Comparison of ENCODE assay signal across 22 cellular contexts in the genomic region with DNA sequence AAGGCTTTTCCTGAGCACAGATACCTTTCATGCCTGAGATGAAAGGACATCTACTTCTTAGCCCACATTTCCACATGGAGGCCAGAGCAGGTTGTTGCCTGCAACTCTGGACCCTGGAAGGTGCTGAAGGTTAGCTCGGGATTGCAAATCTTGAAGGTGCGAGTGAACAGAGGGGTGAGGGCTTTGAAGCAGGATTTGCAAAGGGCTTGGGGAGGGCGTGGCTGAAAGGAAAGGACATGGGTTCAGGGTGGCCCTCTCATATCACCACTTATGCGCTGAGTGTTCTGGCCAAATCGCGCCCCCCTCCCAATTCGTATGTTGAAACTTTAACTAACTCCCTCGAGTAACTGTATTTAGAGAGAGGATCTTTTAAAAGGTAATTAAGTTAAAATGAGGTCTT.
"Had no signal": no experiment of that assay in that cellular context is flagged by ENCODE, and none has a peak within 500 bp of the region (broad histone marks: within the 10 kb centered on the region; RNA-seq: fewer than 3 reads in every experiment).

No MANE protein-coding gene starts in this region.

- H3K4me2 ChIP-seq: KMS-11 had no signal

- H3K9ac ChIP-seq: KMS-11 had no signal

- H3K4me1 Mint-ChIP-seq: IgD-negative memory B cell had no signal

- H3K36me3 ChIP-seq: SJSA1 had no signal

- H3K9me3 ChIP-seq: SJSA1 had no signal

- H3K27me3 ChIP-seq: SJSA1 had no signal

- DNase-seq: Kasumi-1, MM.1S, NCI-H1092 treated with DMSO at 0.1 percent for 48 hours, NCI-H1436, NCI-H187, NCI-H2029, NCI-H2081 treated with DMSO at 0.1 percent for 48 hours, NCI-H2171, NCI-H226, NCI-H446, NCI-H510A, NCI-H69, NCI-H774, Right ventricle myocardium superior, RPMI8226, SIG-M5 had no signal

- H3K4me3 Mint-ChIP-seq: IgD-negative memory B cell had no signal

- H3K4me1 ChIP-seq: SJSA1 had no signal

- H3K9me3 Mint-ChIP-seq: IgD-negative memory B cell had no signal

- ATAC-seq: K562 had no signal

- H3K27ac ChIP-seq: HL-60, KMS-11, SJSA1, SK-N-MC had no signal

- H3K4me3 ChIP-seq: K562, SJSA1, SK-N-MC had no signal
